7 cellular contexts compared by ENCODE assay signal in genomic region chr3:114640126-114640525, GRCh38.
"Had no signal": no experiment of that assay in that cellular context is flagged by ENCODE, and none has a peak within 500 bp of the region (broad histone marks: within the 10 kb centered on the region; RNA-seq: fewer than 3 reads in every experiment).

No MANE protein-coding gene starts in this region.

- DNase-seq: GOT3, H7, KBM-7 had no signal

- H3K4me1 Mint-ChIP-seq: IgD-negative memory B cell had no signal

- H3K4me3 ChIP-seq: HAP-1 had no signal

- H3K4me3 Mint-ChIP-seq: IgD-negative memory B cell had no signal

- FAIRE-seq: HepG2, HTR-8/SVneo had no signal

- ATAC-seq: HepG2 had no signal

- H3K36me3 ChIP-seq: HAP-1 had no signal

- H3K27me3 Mint-ChIP-seq: IgD-negative memory B cell had no signal
